In the genomic region with DNA sequence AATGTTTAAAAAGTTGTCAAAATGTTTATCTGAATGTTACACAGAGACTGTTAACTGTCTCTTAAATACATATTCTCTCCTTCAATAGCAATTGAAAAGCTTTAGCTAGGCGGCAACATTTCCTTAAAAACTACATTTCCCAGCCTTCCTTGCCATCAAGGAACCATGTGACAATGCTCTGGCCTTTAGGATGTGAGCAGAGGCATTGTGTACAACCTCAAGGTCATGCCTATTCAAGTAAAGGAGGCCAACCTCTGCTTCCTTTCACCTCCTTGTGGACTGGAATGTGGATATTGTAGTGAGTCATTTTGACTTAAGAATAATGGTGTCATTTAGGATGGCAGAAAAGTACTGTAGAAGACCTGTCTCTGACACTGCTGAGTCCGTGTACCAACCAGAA, we compare ENCODE assay signal across 20 cellular contexts. TPM values are rescaled to one million over a fixed set of nuclear protein-coding genes. Genes with fewer than 3 reads are reported as not detected.
A peak's percentile ranks its signal among the peaks of the same experiment; 100 is the strongest.
DNase-seq lines count a peak whose midpoint lies in the region; ATAC-seq, FAIRE-seq and TF ChIP-seq lines count a peak whose summit lies in the region.
"Had no signal": no experiment of that assay in that cellular context is flagged by ENCODE, and none has a peak within 500 bp of the region (broad histone marks: within the 10 kb centered on the region; RNA-seq: fewer than 3 reads in every experiment).

No MANE protein-coding gene starts in this region.

- no peak for TF ChIP-seq RAD21 in K562 (CRISPR knock-in tag; conservative IDR thresholded peaks at IDR 0.05 in 1 of 2, IDR thresholded peaks at IDR 0.05 in 1 of 2)

- DNase-seq in GM12865 (ENCODE audit: low read depth), result peak; percentile 7
- DNase-seq in HuH-7.5 (ENCODE audit: low spot score), result peak; percentile 13
- DNase-seq in K562 (ENCODE audit: extremely low read depth in 1 of 4, low spot score in 3 of 4), result peak in 1 of 4 experiments; percentile 5
- peak; percentile 43 for DNase-seq in kidney tubule cell (ENCODE audit: low spot score)
- DNase-seq in lower lobe of right lung, result no peak
- DNase-seq in activated T-cell treated with anti-CD3 and anti-CD28 coated beads, Interleukin-2, amount 50 U/mL, for 1 hour, result no peak
- DNase-seq in mesothelial cell of epicardium (ENCODE audit: low spot score in 2 of 2, unreplicated experiment in 2 of 2), result no peak
- DNase-seq: activated CD4-positive, alpha-beta T cell treated with anti-CD3 and anti-CD28 coated beads, Interleukin-2, amount 10 ng/mL, durations not matched to agents 7 days and 5 days; activated naive CD4-positive, alpha-beta T cell treated with anti-CD3 and anti-CD28 coated beads, Interleukin-2, amount 50 U/mL, for 16 hours; activated T-cell treated with anti-CD3 and anti-CD28 coated beads for 4 hours; KG1; natural killer cell; NCI-H146; NCI-H345 had no signal

- H3K4me3 Mint-ChIP-seq in mesothelial cell of epicardium, result no peak overlapping the region
- H3K4me3 Mint-ChIP-seq: activated CD4-positive, alpha-beta T cell treated with anti-CD3 and anti-CD28 coated beads, Interleukin-2, amount 10 ng/mL, durations not matched to agents 7 days and 5 days; natural killer cell had no signal

- H2AFZ ChIP-seq in K562 (ENCODE audit: low read depth, low read length), result no peak overlapping the region; the same call in 1 of the 2 replicates

- H3K27me3 Mint-ChIP-seq in mesothelial cell of epicardium (ENCODE audit: low read depth), result no peaks in the 10 kb centered on the region
- H3K27me3 Mint-ChIP-seq: activated CD4-positive, alpha-beta T cell treated with anti-CD3 and anti-CD28 coated beads, Interleukin-2, amount 10 ng/mL, durations not matched to agents 7 days and 5 days had no signal

- ATAC-seq in K562, result peak; percentile 61
- ATAC-seq in lower lobe of right lung, result no peak
- ATAC-seq in GM18868 (IDR thresholded peaks at IDR 0.05; ENCODE audit: unreplicated experiment), result no peak
- ATAC-seq: natural killer cell had no signal

- no peak overlapping the region for H3K27ac Mint-ChIP-seq in mesothelial cell of epicardium
- H3K27ac Mint-ChIP-seq: activated CD4-positive, alpha-beta T cell treated with anti-CD3 and anti-CD28 coated beads, Interleukin-2, amount 10 ng/mL, durations not matched to agents 7 days and 5 days; natural killer cell had no signal

- H3K27ac ChIP-seq in K562 (ENCODE audit: extremely low read depth, low read depth, low read length) (no peak overlapping the region), lower lobe of right lung (no peak overlapping the region)
- H3K27ac ChIP-seq: BLaER1, SJCRH30 had no signal

- H3K4me3 ChIP-seq in GM12865 (ENCODE audit: low read depth, low read length) (no peak overlapping the region), K562 (no peak overlapping the region), lower lobe of right lung (no peak overlapping the region)
- H3K4me3 ChIP-seq: BLaER1, lung, SJCRH30 had no signal

- no peak overlapping the region for H3K4me2 ChIP-seq in K562 (ENCODE audit: insufficient read depth, low read length)
- H3K4me2 ChIP-seq: BLaER1 had no signal

- TF ChIP-seq CTCF in GM12865 (IDR thresholded peaks at IDR 0.05; ENCODE audit: insufficient read depth, low read depth, low read length, missing control alignments) (no peak), K562 (IDR thresholded peaks at IDR 0.05 in 2 of 3, conservative IDR thresholded peaks at IDR 0.05 in 1 of 3; ENCODE audit: insufficient read depth in 2 of 3, low read depth in 1 of 3, low read length in 3 of 3) (no peak), lower lobe of right lung (IDR thresholded peaks at IDR 0.05) (no peak), mesothelial cell of epicardium (IDR thresholded peaks at IDR 0.05; ENCODE audit: unreplicated experiment) (no peak)

- TF ChIP-seq EP300 in K562 (IDR thresholded peaks at IDR 0.05; ENCODE audit: low read length), result no peak

- in situ Hi-C loops in K562 (cut with MboI), result no loop called here

- CTCF ChIA-PET in K562 (lab: Yijun Ruan, JAX; ENCODE audit: low intra/inter-chr PET ratio), result no interaction called here

- no TSS peak for BruUV-seq in K562 (replicated peaks; lab: Mats Ljungman, UMichigan)

- POLR2A ChIA-PET in K562 (lab: Yijun Ruan, JAX), result no interaction called here

- WGBS in K562 (ENCODE audit: insufficient coverage, low coverage, missing lambda C conversion rate), result 3% methylated on average over 2 of the region's 2 CpGs

- H3K36me3 Mint-ChIP-seq in mesothelial cell of epicardium, result no peaks in the 10 kb centered on the region
- H3K36me3 Mint-ChIP-seq: natural killer cell had no signal

- no peaks in the 10 kb centered on the region for H4K20me1 ChIP-seq in K562 (replicated peaks; ENCODE audit: control insufficient read depth, insufficient read depth, low read length)
- H4K20me1 ChIP-seq: BLaER1 had no signal

- H3K27me3 ChIP-seq in K562 (ENCODE audit: control insufficient read depth in 2 of 2, insufficient read depth in 2 of 2, low read length in 2 of 2), result no peaks in the 10 kb centered on the region
- no peaks in the 10 kb centered on the region for H3K27me3 ChIP-seq in lower lobe of right lung (ENCODE audit: low read depth)
- H3K27me3 ChIP-seq: BLaER1, SJCRH30 had no signal

- no peaks in the 10 kb centered on the region for H3K79me2 ChIP-seq in K562 (ENCODE audit: control insufficient read depth, insufficient read depth, low read length)

- H3K9me3 ChIP-seq in K562 (replicated peaks; ENCODE audit: control insufficient read depth, insufficient read depth, low read depth, low read length), result no peaks in the 10 kb centered on the region
- H3K9me3 ChIP-seq in lower lobe of right lung, result no peaks in the 10 kb centered on the region
- H3K9me3 ChIP-seq: BLaER1, SJCRH30 had no signal

- H3K9ac ChIP-seq in K562 (ENCODE audit: insufficient read depth in 1 of 2, low read depth in 2 of 2, low read length in 2 of 2), result no peak overlapping the region
- H3K9ac ChIP-seq: BLaER1 had no signal

- H3K4me1 ChIP-seq in K562 (replicated peaks in 1 of 2; ENCODE audit: control insufficient read depth in 2 of 2, insufficient read depth in 2 of 2, low read length in 2 of 2) (no peaks in the 10 kb centered on the region), lower lobe of right lung (no peaks in the 10 kb centered on the region)
- H3K4me1 ChIP-seq: SJCRH30 had no signal

- H3K9me3 Mint-ChIP-seq in mesothelial cell of epicardium, result peaks cover 11% of the 10 kb centered on the region
- H3K9me3 Mint-ChIP-seq: activated CD4-positive, alpha-beta T cell treated with anti-CD3 and anti-CD28 coated beads, Interleukin-2, amount 10 ng/mL, durations not matched to agents 7 days and 5 days had no signal

- no peaks in the 10 kb centered on the region for H3K4me1 Mint-ChIP-seq in mesothelial cell of epicardium
- H3K4me1 Mint-ChIP-seq: activated CD4-positive, alpha-beta T cell treated with anti-CD3 and anti-CD28 coated beads, Interleukin-2, amount 10 ng/mL, durations not matched to agents 7 days and 5 days; natural killer cell had no signal

- no peaks in the 10 kb centered on the region for H3K9me1 ChIP-seq in K562 (ENCODE audit: control insufficient read depth, insufficient read depth, low read length)

- intact Hi-C loops in K562 (cut with micrococcal nuclease) (no loop called here), lower lobe of right lung (cut with DNase I) (no loop called here)

- no peak for TF ChIP-seq POLR2A in K562 (conservative IDR thresholded peaks at IDR 0.05)

- H3K36me3 ChIP-seq in K562 (ENCODE audit: control insufficient read depth, insufficient read depth, low read length), result no peaks in the 10 kb centered on the region
- H3K36me3 ChIP-seq in lower lobe of right lung, result no peaks in the 10 kb centered on the region
- H3K36me3 ChIP-seq: BLaER1, SJCRH30 had no signal

- FAIRE-seq in K562 (lab: Jason Lieb, UNC), result no peak

TF ChIP-seq in K562, 482 proteins besides CTCF, POLR2A, EP300 and RAD21 (continues in another document):
- no peak for TF ChIP-seq DIDO1 (tag; IDR thresholded peaks at IDR 0.05; ENCODE audit: low read depth)
- TF ChIP-seq, protein P1, sequence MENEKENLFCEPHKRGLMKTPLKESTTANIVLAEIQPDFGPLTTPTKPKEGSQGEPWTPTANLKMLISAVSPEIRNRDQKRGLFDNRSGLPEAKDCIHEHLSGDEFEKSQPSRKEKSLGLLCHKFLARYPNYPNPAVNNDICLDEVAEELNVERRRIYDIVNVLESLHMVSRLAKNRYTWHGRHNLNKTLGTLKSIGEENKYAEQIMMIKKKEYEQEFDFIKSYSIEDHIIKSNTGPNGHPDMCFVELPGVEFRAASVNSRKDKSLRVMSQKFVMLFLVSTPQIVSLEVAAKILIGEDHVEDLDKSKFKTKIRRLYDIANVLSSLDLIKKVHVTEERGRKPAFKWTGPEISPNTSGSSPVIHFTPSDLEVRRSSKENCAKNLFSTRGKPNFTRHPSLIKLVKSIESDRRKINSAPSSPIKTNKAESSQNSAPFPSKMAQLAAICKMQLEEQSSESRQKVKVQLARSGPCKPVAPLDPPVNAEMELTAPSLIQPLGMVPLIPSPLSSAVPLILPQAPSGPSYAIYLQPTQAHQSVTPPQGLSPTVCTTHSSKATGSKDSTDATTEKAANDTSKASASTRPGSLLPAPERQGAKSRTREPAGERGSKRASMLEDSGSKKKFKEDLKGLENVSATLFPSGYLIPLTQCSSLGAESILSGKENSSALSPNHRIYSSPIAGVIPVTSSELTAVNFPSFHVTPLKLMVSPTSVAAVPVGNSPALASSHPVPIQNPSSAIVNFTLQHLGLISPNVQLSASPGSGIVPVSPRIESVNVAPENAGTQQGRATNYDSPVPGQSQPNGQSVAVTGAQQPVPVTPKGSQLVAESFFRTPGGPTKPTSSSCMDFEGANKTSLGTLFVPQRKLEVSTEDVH (IDR thresholded peaks at IDR 0.05; ENCODE audit: low read depth, partially characterized antibody), result no peak

RNA-seq across cellular contexts. Expression of a gene that starts 23.7 kb away (rescaled TPM):
- not detected in 2 replicates for total RNA-seq in K562 (2011; cell fraction: chromatin; rRNA removed; ENCODE audit: low replicate concordance)
- not detected in 2 replicates for total RNA-seq in K562 (2011; cell fraction: nucleolus; rRNA removed)
- total RNA-seq in K562 (2011; cell fraction: nucleoplasm; rRNA removed), result not detected in 2 replicates
- total RNA-seq in K562 (2014; rRNA removed) (not detected in 2 replicates), K562 (2014; rRNA removed; fragmentation: Illumina TruSeq; extraction: Trizol) (not detected in 2 replicates), K562 (2015; rRNA removed; fragmentation: Illumina TruSeq; extraction: Trizol) (not detected in 2 replicates), K562 (2021) (not detected in 2 replicates), lower lobe of right lung (not detected), mesothelial cell of epicardium (not detected in 3 replicates)
- polyA plus RNA-seq in K562 (2011; rRNA removed) (not detected in 2 replicates), K562 (2014; fragmentation: Illumina TruSeq; extraction: Trizol) (not detected in 2 replicates), K562 (2014; fragmentation: Nextera tagmentation; extraction: Ambion mirVana) (not detected), K562 (2014; rRNA removed) (not detected in 2 replicates)
- not detected in 2 replicates for polyA plus RNA-seq in K562 (2011; cell fraction: cytosol; rRNA removed)
- polyA plus RNA-seq in K562 (2011; cell fraction: nucleus; rRNA removed), result not detected in 2 replicates
- not detected in 2 replicates for polyA plus RNA-seq in K562 (2012)
- not detected in 2 replicates for polyA minus RNA-seq in K562 (2011; rRNA and poly(A)+ RNA removed)
- polyA minus RNA-seq in K562 (2011; cell fraction: cytosol; rRNA and poly(A)+ RNA removed), result not detected in 2 replicates
- polyA minus RNA-seq in K562 (2011; cell fraction: nucleus; rRNA and poly(A)+ RNA removed), result not detected in 2 replicates
- total RNA-seq: activated CD4-positive, alpha-beta T cell treated with anti-CD3 and anti-CD28 coated beads, Interleukin-2, amount 10 ng/mL, durations not matched to agents 7 days and 5 days; lung; natural killer cell; pulmonary artery endothelial cell; SJCRH30; temporal lobe had no signal
- polyA plus RNA-seq: lung had no signal

Comparison
In these comparisons a context has a peak if more than half of its experiments do, and no peak if none do; other contexts are left out.
1. DNase-seq: peak in GM12865 (single experiment), HuH-7.5 (single experiment) and kidney tubule cell (single experiment); none in lower lobe of right lung (single experiment), activated T-cell treated with anti-CD3 and anti-CD28 coated beads, Interleukin-2, amount 50 U/mL, for 1 hour (single experiment) and mesothelial cell of epicardium (0 of 2).